ENCODE assay signal across 9 cellular contexts in the genomic region with DNA sequence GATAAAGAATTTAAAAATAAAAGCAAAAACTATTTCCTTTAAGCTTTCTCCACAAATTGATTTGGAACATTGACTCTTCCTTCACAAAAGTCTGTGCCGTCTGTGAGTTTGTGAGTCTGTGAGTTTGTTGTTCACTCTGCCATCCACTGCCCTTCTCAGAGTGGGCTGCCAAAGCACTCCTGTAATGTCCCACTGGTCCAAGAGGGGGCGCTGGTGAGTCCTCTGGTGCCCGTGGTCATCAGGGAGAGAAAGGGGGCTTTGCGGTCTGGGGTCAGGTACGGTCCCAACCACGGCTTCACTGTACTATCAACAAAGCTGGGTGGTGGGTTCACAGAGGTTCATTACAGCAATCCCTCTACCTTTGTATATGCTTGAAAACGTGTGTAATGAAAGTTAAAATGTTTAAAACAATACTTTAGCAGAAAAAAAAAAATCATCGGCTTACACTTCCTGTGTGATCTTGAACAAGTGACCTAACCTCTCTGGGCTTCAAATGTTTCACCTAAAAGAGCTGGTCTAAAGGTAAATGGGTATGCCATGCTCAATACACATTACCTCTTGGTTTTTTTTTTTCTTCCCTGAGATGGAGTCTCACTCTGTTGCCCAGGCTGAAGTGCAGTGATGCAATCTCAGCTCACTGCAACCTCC. TPM values are rescaled to one million over a fixed set of nuclear protein-coding genes. Genes with fewer than 3 reads are reported as not detected.
A peak's percentile ranks its signal among the peaks of the same experiment; 100 is the strongest.
DNase-seq lines count a peak whose midpoint lies in the region; ATAC-seq and TF ChIP-seq lines count a peak whose summit lies in the region.
"Had no signal": no experiment of that assay in that cellular context is flagged by ENCODE, and none has a peak within 500 bp of the region (broad histone marks: within the 10 kb centered on the region; RNA-seq: fewer than 3 reads in every experiment).

No MANE protein-coding gene starts in this region.

- H3K36me3 ChIP-seq in A673 (ENCODE audit: insufficient read depth, low read length, poor library complexity, severe bottlenecking) (no peaks in the 10 kb centered on the region), GM23248 (ENCODE audit: low read depth) (no peaks in the 10 kb centered on the region)

- H3F3A ChIP-seq in GM23248 (ENCODE audit: insufficient read depth) = peaks cover 23% of the 10 kb centered on the region

- DNase-seq in A673 (ENCODE audit: low spot score) (peak; percentile 53), GM23248 (peak; percentile 39), COR-L47 (lab: John Stamatoyannopoulos, UW) (no peak), GM19238 (ENCODE audit: insufficient read length, low spot score) (no peak), kidney glomerular epithelial cell (lab: John Stamatoyannopoulos, UW) (no peak)
- DNase-seq in activated CD4-positive, alpha-beta T cell treated with anti-CD3 and anti-CD28 coated beads, Interleukin-2, amount 50 U/mL, for 4 hours = peak; percentile 24 to 32
- peak; percentile 56 for DNase-seq in stimulated activated CD4-positive, alpha-beta T cell treated with anti-CD3 and anti-CD28 coated beads, Interleukin-1b, Interleukin-23, amount 100 ng/mL, for 48 hours

- peaks cover 4% of the 10 kb centered on the region for H3K4me1 ChIP-seq in A673 (ENCODE audit: insufficient read depth, low read length, poor library complexity, severe bottlenecking)
- peaks cover 14% of the 10 kb centered on the region for H3K4me1 ChIP-seq in GM23248 (ENCODE audit: insufficient read depth)

- no peaks in the 10 kb centered on the region for H3K79me2 ChIP-seq in GM23248 (ENCODE audit: insufficient read depth)

- POLR2A ChIA-PET in A673 (lab: Charles Lee; ENCODE audit: low non-redundant PET) = no interaction called here

- intact Hi-C loops in A673 (cut with micrococcal nuclease; ENCODE audit: unreplicated experiment) = loop anchor here (10.0 kb wide), 1 partner anchor 621 kb away; the partner anchor contains the start of genes GNAS and GNAS-AS1

- no peak overlapping the region for H3K4me3 ChIP-seq in A673 (ENCODE audit: low read depth, low read length, poor library complexity, severe bottlenecking)
- no peak overlapping the region for H3K4me3 ChIP-seq in GM23248

- no peak overlapping the region for H3K9ac ChIP-seq in GM23248

- H4K20me1 ChIP-seq in GM23248 (ENCODE audit: insufficient read depth) = no peaks in the 10 kb centered on the region

- peak; percentile 33 for ATAC-seq in esophagus mucosa

- H3K27ac ChIP-seq in A673 (ENCODE audit: low read depth, low read length, poor library complexity, severe bottlenecking) (no peak overlapping the region), GM23248 (no peak overlapping the region)

- CTCF ChIA-PET in A673 (lab: Charles Lee) = no interaction called here

- no peaks in the 10 kb centered on the region for H3K9me2 ChIP-seq in GM23248 (ENCODE audit: insufficient read depth)

- 50 to 52% methylated on average over 8 of the region's 8 CpGs for WGBS in GM23248 (ENCODE audit: low coverage in 1 of 2, low lambda C conversion rate in 2 of 2, missing lambda C conversion rate in 2 of 2), 2 experiments

- H3K4me2 ChIP-seq in GM23248 (ENCODE audit: unreplicated experiment) = no peak overlapping the region

- peak; percentile 91 for TF ChIP-seq CTCF in A673 (conservative IDR thresholded peaks at IDR 0.05; ENCODE audit: low read depth, low read length)

- in situ Hi-C loops in GM23248 (cut with MboI) = loop anchor here (25.0 kb wide), 2 partner anchors 603 to 778 kb away; partner anchors contain the start of genes CTSZ and TUBB1

- H3K9me3 ChIP-seq in A673 (ENCODE audit: low read depth, low read length, poor library complexity, severe bottlenecking) (no peaks in the 10 kb centered on the region), GM23248 (ENCODE audit: low read depth) (no peaks in the 10 kb centered on the region)

- H3K27me3 ChIP-seq in A673 (replicated peaks; ENCODE audit: insufficient read depth, low read depth, low read length, poor library complexity) (peaks cover 18% of the 10 kb centered on the region), GM23248 (replicated peaks; ENCODE audit: insufficient read depth) (no peaks in the 10 kb centered on the region)

- BruUV-seq in A673 (replicated peaks; lab: Mats Ljungman, UMichigan) = no TSS peak

- H2AFZ ChIP-seq in GM23248 = no peak overlapping the region

RNA-seq across cellular contexts. Expression of gene ANKRD60, which starts 5.6 kb away (rescaled TPM):
- total RNA-seq in A673 (2021) (not detected in 2 replicates), esophagus mucosa (not detected)
- not detected in 2 replicates for total RNA-seq in GM23248 (2014; rRNA removed; shearing (Covaris generic))
- not detected in 2 replicates for polyA plus RNA-seq in GM23248 (2016; fragmentation: Nextera tagmentation; extraction: Ambion mirVana)
- total RNA-seq: subcutaneous adipose tissue had no signal

Comparison
In these comparisons a context has a peak if more than half of its experiments do, and no peak if none do; other contexts are left out.
1. DNase-seq: peak in A673 (single experiment), GM23248 (single experiment), activated CD4-positive, alpha-beta T cell treated with anti-CD3 and anti-CD28 coated beads, Interleukin-2, amount 50 U/mL, for 4 hours (2 of 2) and stimulated activated CD4-positive, alpha-beta T cell treated with anti-CD3 and anti-CD28 coated beads, Interleukin-1b, Interleukin-23, amount 100 ng/mL, for 48 hours (single experiment); none in COR-L47 (single experiment), GM19238 (single experiment) and kidney glomerular epithelial cell (single experiment).